11 cellular contexts compared by ENCODE assay signal in genomic region chr10:81866753-81867152, GRCh38. TPM values are rescaled to one million over a fixed set of nuclear protein-coding genes. Genes with fewer than 3 reads are reported as not detected.
A peak's percentile ranks its signal among the peaks of the same experiment; 100 is the strongest.
DNase-seq lines count a peak whose midpoint lies in the region; ATAC-seq, FAIRE-seq and TF ChIP-seq lines count a peak whose summit lies in the region.
"Had no signal": no experiment of that assay in that cellular context is flagged by ENCODE, and none has a peak within 500 bp of the region (broad histone marks: within the 10 kb centered on the region; RNA-seq: fewer than 3 reads in every experiment).

No MANE protein-coding gene starts in this region.

- no peak overlapping the region for H3K9ac ChIP-seq in SK-N-SH

- no peak for TF ChIP-seq RAD21 in SK-N-SH (IDR thresholded peaks at IDR 0.05; ENCODE audit: low read length)

- H3K9me3 Mint-ChIP-seq in mesothelial cell of epicardium: peaks cover 3% of the 10 kb centered on the region
- peaks cover 0 to 11% (median 3%) of the 10 kb centered on the region in 5 donors for H3K9me3 Mint-ChIP-seq in CD8-positive, alpha-beta memory T cell
- H3K9me3 Mint-ChIP-seq: activated naive CD4-positive, alpha-beta T cell treated with anti-CD3 and anti-CD28 coated beads, Interleukin-2, amount 50 U/mL, for 72 hours had no signal

- no peak for TF ChIP-seq EP300 in SK-N-SH (IDR thresholded peaks at IDR 0.05; ENCODE audit: borderline replicate concordance in 1 of 2, low read depth in 1 of 2, low read length in 1 of 2)

- no peaks in the 10 kb centered on the region for H3K4me1 ChIP-seq in CD8-positive, alpha-beta memory T cell (ENCODE audit: insufficient read depth, low read length)
- H3K4me1 ChIP-seq in SK-N-SH (ENCODE audit: control insufficient read depth in 1 of 2, insufficient read depth in 2 of 2, low read depth in 1 of 2, low read length in 1 of 2): no peaks in the 10 kb centered on the region

- CTCF ChIA-PET in CD8-positive, alpha-beta memory T cell (lab: Charles Lee): no interaction called here
- CTCF ChIA-PET in SK-N-SH (lab: Yijun Ruan, JAX): no interaction called here

- H3F3A ChIP-seq in SK-N-SH (replicated peaks; ENCODE audit: insufficient read depth): no peaks in the 10 kb centered on the region

- H3K9me3 ChIP-seq in CD8-positive, alpha-beta memory T cell (ENCODE audit: low read length): no peaks in the 10 kb centered on the region
- H3K9me3 ChIP-seq in SK-N-SH: no peaks in the 10 kb centered on the region

- H3K27ac Mint-ChIP-seq in mesothelial cell of epicardium: peak overlapping the region; percentile 36
- no peak overlapping the region for H3K27ac Mint-ChIP-seq in CD8-positive, alpha-beta memory T cell
- H3K27ac Mint-ChIP-seq: activated naive CD4-positive, alpha-beta T cell treated with anti-CD3 and anti-CD28 coated beads, Interleukin-2, amount 50 U/mL, for 72 hours had no signal

- H3K4me2 ChIP-seq in SK-N-SH: no peak overlapping the region

- H3K79me2 ChIP-seq in SK-N-SH (ENCODE audit: insufficient read depth): no peaks in the 10 kb centered on the region

- H3K4me3 ChIP-seq in CD8-positive, alpha-beta memory T cell (ENCODE audit: low read length): no peak overlapping the region
- H3K4me3 ChIP-seq in SK-N-SH (ENCODE audit: low read depth in 2 of 2, low read length in 1 of 2): no peak overlapping the region

- FAIRE-seq in HTR-8/SVneo (lab: Jason Lieb, UNC): no peak

- H3K4me1 Mint-ChIP-seq in mesothelial cell of epicardium: peaks cover 17% of the 10 kb centered on the region
- H3K4me1 Mint-ChIP-seq in CD8-positive, alpha-beta memory T cell: no peaks in the 10 kb centered on the region

- no peaks in the 10 kb centered on the region for H3K36me3 ChIP-seq in CD8-positive, alpha-beta memory T cell (ENCODE audit: insufficient read depth, low read length)
- H3K36me3 ChIP-seq in SK-N-SH (replicated peaks in 1 of 2; ENCODE audit: control insufficient read depth in 1 of 2, insufficient read depth in 2 of 2, low read length in 1 of 2): no peaks in the 10 kb centered on the region

- no peaks in the 10 kb centered on the region for H3K9me2 ChIP-seq in SK-N-SH

- H2AFZ ChIP-seq in SK-N-SH (ENCODE audit: low read depth): no peak overlapping the region

- no peak overlapping the region for H3K27ac ChIP-seq in CD8-positive, alpha-beta memory T cell (ENCODE audit: low read depth, low read length)
- H3K27ac ChIP-seq in SK-N-SH (ENCODE audit: low read depth in 2 of 2, low read length in 1 of 2): no peak overlapping the region

- no peaks in the 10 kb centered on the region for H3K36me3 Mint-ChIP-seq in mesothelial cell of epicardium
- H3K36me3 Mint-ChIP-seq in CD8-positive, alpha-beta memory T cell: peaks cover 0 to 3% (median 0%) of the 10 kb centered on the region in 3 donors

- H3K4me3 Mint-ChIP-seq in mesothelial cell of epicardium: no peak overlapping the region
- no peak overlapping the region for H3K4me3 Mint-ChIP-seq in CD8-positive, alpha-beta memory T cell

- no peak for TF ChIP-seq CTCF in mesothelial cell of epicardium (IDR thresholded peaks at IDR 0.05; ENCODE audit: unreplicated experiment)
- no peak for TF ChIP-seq CTCF in SK-N-SH (IDR thresholded peaks at IDR 0.05)

- H3K27me3 ChIP-seq in CD8-positive, alpha-beta memory T cell (ENCODE audit: insufficient read depth, low read length, poor library complexity, severe bottlenecking): no peaks in the 10 kb centered on the region
- H3K27me3 ChIP-seq in SK-N-SH (ENCODE audit: insufficient read depth): no peaks in the 10 kb centered on the region

- H3K27me3 Mint-ChIP-seq in mesothelial cell of epicardium (ENCODE audit: low read depth): peaks cover 44% of the 10 kb centered on the region
- peaks cover 1 to 2% of the 10 kb centered on the region in 2 donors for H3K27me3 Mint-ChIP-seq in CD8-positive, alpha-beta memory T cell

- no peaks in the 10 kb centered on the region for H4K20me1 ChIP-seq in SK-N-SH (ENCODE audit: insufficient read depth)

- peak; percentile 99 for ATAC-seq in GM18909 (IDR thresholded peaks at IDR 0.05; ENCODE audit: poor library complexity, unreplicated experiment)
- peak; percentile 99 for ATAC-seq in HG02588 (IDR thresholded peaks at IDR 0.05; ENCODE audit: unreplicated experiment)
- ATAC-seq in HG03565 (IDR thresholded peaks at IDR 0.05; ENCODE audit: unreplicated experiment): peak; percentile 82
- ATAC-seq: activated naive CD4-positive, alpha-beta T cell treated with anti-CD3 and anti-CD28 coated beads, Interleukin-2, amount 50 U/mL, for 72 hours had no signal

- POLR2A ChIA-PET in CD8-positive, alpha-beta memory T cell (lab: Charles Lee): no interaction called here
- POLR2A ChIA-PET in SK-N-SH (lab: Yijun Ruan, JAX): no interaction called here

- DNase-seq in mesothelial cell of epicardium (ENCODE audit: low spot score in 2 of 2, unreplicated experiment in 2 of 2) (no peak), cerebellum (ENCODE audit: low spot score) (no peak), HTR-8/SVneo (ENCODE audit: insufficient read length, low spot score) (no peak), SK-N-SH (no peak)
- DNase-seq in CD8-positive, alpha-beta memory T cell: no peak
- DNase-seq: erythroblast, NCI-H2227 treated with DMSO at 0.1 percent for 48 hours had no signal

TF ChIP-seq in SK-N-SH, 30 proteins besides CTCF, POLR2A, EP300 and RAD21 (continues in another document):
- TF ChIP-seq POLR2AphosphoS5 (IDR thresholded peaks at IDR 0.05; ENCODE audit: low read depth, low read length) (no peak), FOXM1 (IDR thresholded peaks at IDR 0.05; ENCODE audit: low read depth) (no peak), USF2 (IDR thresholded peaks at IDR 0.05; ENCODE audit: borderline replicate concordance, low read depth, low read length) (no peak), PBX3 (IDR thresholded peaks at IDR 0.05) (no peak), NRF1 (IDR thresholded peaks at IDR 0.05; ENCODE audit: low read depth, low read length) (no peak), REST (IDR thresholded peaks at IDR 0.05; ENCODE audit: low read depth, low read length) (no peak), EZH2phosphoT487 (IDR thresholded peaks at IDR 0.05; ENCODE audit: borderline replicate concordance, low read depth) (no peak), IRF3 (IDR thresholded peaks at IDR 0.05; ENCODE audit: low read depth, low read length) (no peak)

RNA-seq across cellular contexts. Expression of gene NRG3, which starts 8.2 kb away (rescaled TPM):
- total RNA-seq in mesothelial cell of epicardium: 0.42 to 0.74 TPM (median 0.57 TPM) in 3 replicates
- total RNA-seq in CD8-positive, alpha-beta memory T cell: not detected
- not detected for polyA plus RNA-seq in CD8-positive, alpha-beta memory T cell
- total RNA-seq in cerebellum: 27.1 TPM
- polyA plus RNA-seq in SK-N-SH (2012; rRNA removed): 0.03 and 0.11 TPM in 2 replicates
- polyA plus RNA-seq in SK-N-SH (2012; cell fraction: cytosol; rRNA removed): 0.04 TPM in 2 replicates
- polyA plus RNA-seq in SK-N-SH (2012; cell fraction: nucleus; rRNA removed): 0.05 and 0.14 TPM in 2 replicates
- total RNA-seq: activated naive CD4-positive, alpha-beta T cell treated with anti-CD3 and anti-CD28 coated beads, Interleukin-2, amount 50 U/mL, for 72 hours had no signal

Comparison
In these comparisons a context has a peak if more than half of its experiments do, and no peak if none do; other contexts are left out.
1. RNA of gene NRG3, which starts 8.2 kb away (total RNA-seq): 27.1 TPM in cerebellum (single experiment); 0.42 to 0.74 TPM in mesothelial cell of epicardium and not detected in CD8-positive, alpha-beta memory T cell; every median in the first group is over 10 times any median in the second.
2. Peak in every context shown above with its lines, with median percentiles within 50 percentile points of each other: ATAC-seq.